Comparison of ENCODE assay signal across 31 cellular contexts in the genomic region with DNA sequence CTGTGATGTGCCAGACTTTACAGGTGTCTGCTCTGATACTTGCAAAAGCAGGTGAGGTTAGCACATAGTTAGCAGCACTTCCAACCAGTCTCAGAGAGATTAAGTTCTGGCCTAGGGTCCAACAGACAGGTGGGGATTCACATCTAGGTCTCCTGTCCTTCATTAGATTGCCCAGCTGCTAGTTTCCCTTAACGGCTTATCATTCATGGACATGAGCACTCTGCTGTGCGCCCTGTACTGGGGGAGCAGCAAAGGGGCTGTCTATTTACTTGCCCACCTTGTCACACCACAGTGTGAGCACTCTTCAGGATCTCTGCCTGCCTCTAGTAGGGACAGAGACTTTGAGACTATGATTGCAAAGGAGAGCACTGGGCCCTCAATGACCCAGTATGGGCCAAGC. TPM values are rescaled to one million over a fixed set of nuclear protein-coding genes. Genes with fewer than 3 reads are reported as not detected.
"Had no signal": no experiment of that assay in that cellular context is flagged by ENCODE, and none has a peak within 500 bp of the region (broad histone marks: within the 10 kb centered on the region; RNA-seq: fewer than 3 reads in every experiment).

No MANE protein-coding gene starts in this region.

- H3K36me3 ChIP-seq: breast epithelium had no signal

- H3K9ac ChIP-seq: KMS-11 had no signal

- H3K27me3 ChIP-seq: body of pancreas, breast epithelium had no signal

- H3K4me3 Mint-ChIP-seq: activated CD4-positive, alpha-beta memory T cell treated with anti-CD3 and anti-CD28 coated beads, Interleukin-2, amount 10 ng/mL, durations not matched to agents 7 days and 5 days; activated naive CD8-positive, alpha-beta T cell treated with anti-CD3 and anti-CD28 coated beads for 36 hours; activated T-helper 17 cell treated with anti-CD3 and anti-CD28 coated beads, Interleukin-2, amount 50 U/mL, for 72 hours had no signal

- H3K36me3 Mint-ChIP-seq: activated naive CD8-positive, alpha-beta T cell treated with anti-CD3 and anti-CD28 coated beads for 36 hours had no signal

- DNase-seq: activated CD4-positive, alpha-beta memory T cell treated with anti-CD3 and anti-CD28 coated beads, Interleukin-2, amount 10 ng/mL, durations not matched to agents 7 days and 5 days; activated CD4-positive, alpha-beta T cell treated with anti-CD3 and anti-CD28 coated beads for 1 hour; activated CD4-positive, alpha-beta T cell treated with anti-CD3 and anti-CD28 coated beads for 48 hours; activated CD4-positive, CD25-positive, alpha-beta regulatory T cell; activated effector memory CD4-positive, alpha-beta T cell treated with anti-CD3 and anti-CD28 coated beads, Interleukin-2, amount 50 U/mL, for 16 hours; activated naive CD4-positive, alpha-beta T cell; activated naive CD4-positive, alpha-beta T cell treated with anti-CD3 and anti-CD28 coated beads, Interleukin-2, amount 50 U/mL, for 16 hours; activated naive CD8-positive, alpha-beta T cell treated with anti-CD3 and anti-CD28 coated beads for 36 hours; amygdala; body of pancreas; caudate nucleus; MM.1S; NCI-H1092; NCI-H1436 treated with DMSO at 0.1 percent for 48 hours; NCI-H1694 treated with DMSO at 0.1 percent for 48 hours; NCI-H2029 treated with DMSO at 0.1 percent for 48 hours; NCI-H2107; NCI-H2171; NCI-H510A; NCI-H748 treated with DMSO at 0.1 percent for 48 hours; NK-92 treated with Interleukin-12 subunit alpha and Interleukin-12 subunit beta, amount 100 ng/mL, for 24 hours; PC-9; Right ventricle myocardium superior; T1000; WERI-Rb-1 had no signal

- H3K27ac Mint-ChIP-seq: activated CD4-positive, alpha-beta memory T cell treated with anti-CD3 and anti-CD28 coated beads, Interleukin-2, amount 10 ng/mL, durations not matched to agents 7 days and 5 days; activated naive CD8-positive, alpha-beta T cell treated with anti-CD3 and anti-CD28 coated beads for 36 hours; activated T-helper 17 cell treated with anti-CD3 and anti-CD28 coated beads, Interleukin-2, amount 50 U/mL, for 72 hours had no signal

- H3K27ac ChIP-seq: breast epithelium, KMS-11, PC-9, WERI-Rb-1 had no signal

- H3K4me2 ChIP-seq: KMS-11, PC-9 had no signal

- ATAC-seq: activated T-helper 17 cell treated with anti-CD3 and anti-CD28 coated beads, Interleukin-2, amount 50 U/mL, for 72 hours; body of pancreas had no signal

- H3K9me3 Mint-ChIP-seq: activated CD4-positive, alpha-beta memory T cell treated with anti-CD3 and anti-CD28 coated beads, Interleukin-2, amount 10 ng/mL, durations not matched to agents 7 days and 5 days; activated naive CD8-positive, alpha-beta T cell treated with anti-CD3 and anti-CD28 coated beads for 36 hours; activated T-helper 17 cell treated with anti-CD3 and anti-CD28 coated beads, Interleukin-2, amount 50 U/mL, for 72 hours had no signal

- H2AFZ ChIP-seq: PC-9 had no signal

- H3K4me1 ChIP-seq: breast epithelium had no signal

- H3K9me3 ChIP-seq: body of pancreas, breast epithelium had no signal

- H3K4me1 Mint-ChIP-seq: activated naive CD8-positive, alpha-beta T cell treated with anti-CD3 and anti-CD28 coated beads for 36 hours; activated T-helper 17 cell treated with anti-CD3 and anti-CD28 coated beads, Interleukin-2, amount 50 U/mL, for 72 hours had no signal

- H3K4me3 ChIP-seq: body of pancreas, breast epithelium, PC-9 had no signal

RNA-seq across cellular contexts. Expression of gene SPSB4, which starts 8.7 kb away (rescaled TPM):
- total RNA-seq: activated CD4-positive, alpha-beta memory T cell treated with anti-CD3 and anti-CD28 coated beads, Interleukin-2, amount 10 ng/mL, durations not matched to agents 7 days and 5 days; activated CD8-positive, alpha-beta memory T cell treated with anti-CD3 and anti-CD28 coated beads for 36 hours; activated naive CD8-positive, alpha-beta T cell treated with anti-CD3 and anti-CD28 coated beads for 36 hours; activated T-helper 17 cell treated with anti-CD3 and anti-CD28 coated beads, Interleukin-2, amount 50 U/mL, for 72 hours; PC-9; T-helper 1 cell treated with Interleukin-12 subunit alpha and Interleukin-12 subunit beta and Interleukin-4 antibody, amounts not matched to agents 30 ng/mL and 1 ng/mL, for 36 hours; T-helper 2 cell treated with Interferon-gamma antibody and Interleukin-4, amounts not matched to agents 100 ng/mL and 5 ng/mL, for 36 hours had no signal
